Comparison of ENCODE assay signal across 10 cellular contexts in genomic region chr1:224928906-224929305, GRCh38. TPM values are rescaled to one million over a fixed set of nuclear protein-coding genes. Genes with fewer than 3 reads are reported as not detected.
DNase-seq lines count a peak whose midpoint lies in the region; ATAC-seq and TF ChIP-seq lines count a peak whose summit lies in the region.
"Had no signal": no experiment of that assay in that cellular context is flagged by ENCODE, and none has a peak within 500 bp of the region (broad histone marks: within the 10 kb centered on the region; RNA-seq: fewer than 3 reads in every experiment).

No MANE protein-coding gene starts in this region.

- peaks cover 21% of the 10 kb centered on the region for H3K9me3 Mint-ChIP-seq in MCF 10A (ENCODE audit: unreplicated experiment)

- POLR2A ChIA-PET in MCF 10A (lab: Yijun Ruan, JAX) = interaction anchor here (0.5 to 3.3 kb wide), 4 partner anchors 71 to 571 kb away, joined by 3 to 28 read pairs (median 5); no protein-coding TSS in a partner anchor

- no peaks in the 10 kb centered on the region for H3K27me3 ChIP-seq in HUES64 (ENCODE audit: insufficient read depth, low read length)
- no peaks in the 10 kb centered on the region for H3K27me3 ChIP-seq in kidney epithelial cell (ENCODE audit: control insufficient read depth, insufficient read depth, low read length)
- peaks cover 0 to 8% (median 0%) of the 10 kb centered on the region in 3 donors for H3K27me3 ChIP-seq in stomach

- no peak for DNase-seq in MCF 10A (ENCODE audit: unreplicated experiment)
- DNase-seq in kidney epithelial cell (ENCODE audit: low read depth) = no peak
- DNase-seq in stomach = no peak
- no peak for DNase-seq in SW480 (ENCODE audit: low spot score)
- no peak for DNase-seq in NCI-H524 treated with DMSO at 0.1 percent for 48 hours (lab: John Stamatoyannopoulos, UW)
- no peak for DNase-seq in DMS 273 (lab: John Stamatoyannopoulos, UW; ENCODE audit: unreplicated experiment)

- TSS peak; percentile 76 for BruUV-seq in MCF 10A (replicated peaks; lab: Mats Ljungman, UMichigan)

- CTCF ChIA-PET in MCF 10A (lab: Yijun Ruan, JAX) = interaction anchor here (0.6 to 4.5 kb wide), 2 partner anchors 415 to 770 kb away, joined by 3 to 44 read pairs; no protein-coding TSS in a partner anchor

- H3K27ac Mint-ChIP-seq in MCF 10A (ENCODE audit: low read depth, unreplicated experiment) = peak overlapping the region; percentile 81

- H3K4me3 ChIP-seq in HUES64 (ENCODE audit: low read length) (peak overlapping the region; percentile 68), kidney epithelial cell (ENCODE audit: low read depth, low read length) (peak overlapping the region; percentile 60), stomach (peak overlapping the region in 3 of 4 donors; percentile 46 to 67 (median 57))

- no peaks in the 10 kb centered on the region for H3K27me3 Mint-ChIP-seq in MCF 10A (ENCODE audit: insufficient read depth, unreplicated experiment)

- H3K4me1 ChIP-seq in HUES64 (ENCODE audit: insufficient read depth, low read length) (0 out of 2 replicates have a peak, but pooled peaks cover 2% of the 10 kb centered on the region), stomach (peaks cover 0 to 14% (median 8%) of the 10 kb centered on the region in 4 donors)

- 81% methylated on average over 3 of the region's 4 CpGs for WGBS in HUES64
- 64 to 79% (median 72%) methylated on average over 4 of the region's 4 CpGs for WGBS in stomach, 5 donors

- intact Hi-C loops in MCF 10A (cut with micrococcal nuclease) = loop anchor here (10.0 kb wide), 1 partner anchor 1224 kb away; no protein-coding TSS in a partner anchor
- intact Hi-C loops in stomach (cut with DNase I; ENCODE audit: low total_unique reads) = loop anchor here (10.0 kb wide), 1 partner anchor 284 kb away; no protein-coding TSS in a partner anchor

- H3K9me3 ChIP-seq in HUES64 (ENCODE audit: insufficient read depth, low read depth, low read length) (peaks cover 27% of the 10 kb centered on the region), stomach (peaks cover 10 to 22% (median 20%) of the 10 kb centered on the region in 4 donors)

- H3K36me3 ChIP-seq in HUES64 (ENCODE audit: insufficient read depth, low read length) (peaks cover 2% of the 10 kb centered on the region; the same call in 1 of the 2 replicates), kidney epithelial cell (ENCODE audit: control insufficient read depth, insufficient read depth, low read length) (no peaks in the 10 kb centered on the region), stomach (no peaks in the 10 kb centered on the region)
- H3K36me3 ChIP-seq: neutrophil had no signal

- no peak for TF ChIP-seq POLR2A in stomach (IDR thresholded peaks at IDR 0.05)

- no peak for TF ChIP-seq CTCF in MCF 10A (IDR thresholded peaks at IDR 0.05; ENCODE audit: unreplicated experiment)
- no peak for TF ChIP-seq CTCF in kidney epithelial cell (IDR thresholded peaks at IDR 0.05; ENCODE audit: insufficient read depth, low read length, poor library complexity, severe bottlenecking)
- TF ChIP-seq CTCF in stomach (IDR thresholded peaks at IDR 0.05) = no peak

- H3K9ac ChIP-seq in HUES64 (ENCODE audit: low read depth, low read length) = no peak overlapping the region; the same call in 1 of the 2 replicates

- H3K27ac ChIP-seq in HUES64 (ENCODE audit: low read depth, low read length) = no peak overlapping the region
- peak overlapping the region in 4 of 5 donors; percentile 77 to 86 (median 80) for H3K27ac ChIP-seq in stomach
- H3K27ac ChIP-seq: neutrophil, SK-N-MC had no signal

- ATAC-seq in HG03045 (IDR thresholded peaks at IDR 0.05; ENCODE audit: unreplicated experiment) = no peak

- H3K36me3 Mint-ChIP-seq in MCF 10A (ENCODE audit: insufficient read depth, unreplicated experiment) = no peaks in the 10 kb centered on the region

- H3K4me1 Mint-ChIP-seq in MCF 10A (ENCODE audit: insufficient read depth, unreplicated experiment) = no peaks in the 10 kb centered on the region

- peak overlapping the region; percentile 83 for H3K4me3 Mint-ChIP-seq in MCF 10A (ENCODE audit: unreplicated experiment)

- no peak for TF ChIP-seq EP300 in stomach (IDR thresholded peaks at IDR 0.05)

RNA-seq across cellular contexts. Expression of gene DNAH14, which starts 0.6 kb away (rescaled TPM):
- 39.7 TPM for polyA plus RNA-seq in HUES64 (2013, experiment 1 of 2)
- 48.0 TPM for polyA plus RNA-seq in HUES64 (2013, experiment 2 of 2)
- total RNA-seq in MCF 10A (2022) (69.7 and 70.8 TPM in 2 replicates), kidney epithelial cell (30.8 and 32.6 TPM in 2 replicates), stomach (100 to 1,000 TPM in 1 of 5 donors, 10 to 100 TPM in 2, 1 to 10 TPM in 2; 4.7 to 158 (median 22.3) TPM)
- 1 to 10 TPM; 1.7 to 5.5 (median 3.5) TPM for polyA plus RNA-seq in stomach
